Comparison of ENCODE assay signal across 28 cellular contexts in genomic region chr20:35004749-35005462, GRCh38. TPM values are rescaled to one million over a fixed set of nuclear protein-coding genes. Genes with fewer than 3 reads are reported as not detected.
DNase-seq lines count a peak whose midpoint lies in the region; ATAC-seq, FAIRE-seq and TF ChIP-seq lines count a peak whose summit lies in the region.
"Had no signal": no experiment of that assay in that cellular context is flagged by ENCODE, and none has a peak within 500 bp of the region (broad histone marks: within the 10 kb centered on the region; RNA-seq: fewer than 3 reads in every experiment).

No MANE protein-coding gene starts in this region.

- POLR2A ChIA-PET in RWPE1 (lab: Yijun Ruan, JAX; ENCODE audit: low non-redundant PET) = no interaction called here

- CTCF ChIA-PET in RWPE1 (lab: Yijun Ruan, JAX) = interaction anchor here (0.5 to 0.7 kb wide), 3 partner anchors 38 to 328 kb away, joined by 3 to 6 read pairs (median 3); partner anchors contain the start of gene PIGU

- intact Hi-C loops in left ventricle myocardium inferior (cut with micrococcal nuclease) = no loop called here
- intact Hi-C loops in psoas muscle (cut with DNase I) = no loop called here

- no peak for TF ChIP-seq CTCF in RWPE1 (conservative IDR thresholded peaks at IDR 0.05; ENCODE audit: low read depth)
- TF ChIP-seq CTCF in left ventricle myocardium inferior (IDR thresholded peaks at IDR 0.05; ENCODE audit: borderline replicate concordance) = no peak
- no peak for TF ChIP-seq CTCF in psoas muscle (IDR thresholded peaks at IDR 0.05)

- ATAC-seq in psoas muscle (no peak), HG03159 (IDR thresholded peaks at IDR 0.05; ENCODE audit: unreplicated experiment) (no peak), GM21528 (IDR thresholded peaks at IDR 0.05; ENCODE audit: low FRiP score, unreplicated experiment) (no peak)
- ATAC-seq: activated T-cell treated with anti-CD3 and anti-CD28 coated beads, Interleukin-2, amount 50 U/mL, for 72 hours; esophagus mucosa; T-helper 17 cell had no signal

- no peak for FAIRE-seq in GM12891 (lab: Jason Lieb, UNC)
- FAIRE-seq: GM19239 had no signal

- H3K27me3 ChIP-seq in left ventricle myocardium inferior (ENCODE audit: low read depth) (no peaks in the 10 kb centered on the region), psoas muscle (ENCODE audit: insufficient read depth in 3 of 3, low read length in 2 of 3) (no peaks in the 10 kb centered on the region), HAP-1 (ENCODE audit: low read depth) (no peaks in the 10 kb centered on the region)
- H3K27me3 ChIP-seq: ascending aorta, BLaER1, cardiac muscle cell had no signal

- 89 to 93% (median 89%) methylated on average over 20 of the region's 20 CpGs for WGBS in psoas muscle, 3 donors

- no peak for TF ChIP-seq POLR2A in GM12891 (IDR thresholded peaks at IDR 0.05; ENCODE audit: low read depth, low read length)

- H3K27ac ChIP-seq in RWPE1 = peak overlapping the region; percentile 3
- peak overlapping the region; percentile 9 for H3K27ac ChIP-seq in left ventricle myocardium inferior (replicated peaks)
- no peak overlapping the region for H3K27ac ChIP-seq in psoas muscle
- H3K27ac ChIP-seq: ascending aorta, BLaER1, SK-N-MC had no signal

- H3K36me3 ChIP-seq in left ventricle myocardium inferior = peaks cover 100% of the 10 kb centered on the region
- peaks cover 3 to 100% of the 10 kb centered on the region in 2 donors for H3K36me3 ChIP-seq in psoas muscle (ENCODE audit: insufficient read depth in 1 of 2, low read depth in 1 of 2)
- peaks cover 97% of the 10 kb centered on the region for H3K36me3 ChIP-seq in HAP-1 (replicated peaks)

- no peaks in the 10 kb centered on the region for H3K9me3 ChIP-seq in left ventricle myocardium inferior (replicated peaks)
- no peaks in the 10 kb centered on the region for H3K9me3 ChIP-seq in psoas muscle
- H3K9me3 ChIP-seq in HAP-1 = no peaks in the 10 kb centered on the region
- H3K9me3 ChIP-seq: ascending aorta, BLaER1 had no signal

- H3K4me3 ChIP-seq in left ventricle myocardium inferior = no peak overlapping the region
- no peak overlapping the region for H3K4me3 ChIP-seq in psoas muscle
- H3K4me3 ChIP-seq in HAP-1 = no peak overlapping the region
- H3K4me3 ChIP-seq: ascending aorta, BLaER1, cardiac muscle cell, SK-N-MC had no signal

- in situ Hi-C loops in HAP-1 (cut with MboI; ENCODE audit: low sequenced_read_pairs) = no loop called here

- DNase-seq in GM12891 (ENCODE audit: insufficient read length, low spot score) = peak; percentile 10
- no peak for DNase-seq in RWPE1 (ENCODE audit: low spot score)
- no peak for DNase-seq in left ventricle myocardium inferior
- DNase-seq in psoas muscle = peak; percentile 8 to 35
- DNase-seq in superior temporal gyrus (ENCODE audit: extremely low spot score) = no peak
- no peak for DNase-seq in HAP-1 (ENCODE audit: low spot score in 2 of 2)
- DNase-seq: activated CD4-positive, alpha-beta T cell treated with anti-CD3 and anti-CD28 coated beads, Interleukin-2, amount 10 ng/mL, durations not matched to agents 7 days and 5 days; activated naive CD4-positive, alpha-beta T cell treated with anti-CD3 and anti-CD28 coated beads, Interleukin-2, amount 50 U/mL, for 16 hours; activated T-cell treated with anti-CD3 and anti-CD28 coated beads, Interleukin-2, amount 50 U/mL, for 72 hours; foreskin fibroblast; HFFc6; Kasumi-1; mesendoderm; MV-4-11; NCI-H146; NCI-H446 treated with DMSO at 0.1 percent for 48 hours; NCI-H82; stimulated activated CD4-positive, alpha-beta T cell treated with anti-CD3 and anti-CD28 coated beads, Interleukin-4, amount 100 ng/mL, for 1 hour; T-helper 17 cell had no signal

- H3K4me1 ChIP-seq in left ventricle myocardium inferior (peaks cover 36% of the 10 kb centered on the region), psoas muscle (peaks cover 17% of the 10 kb centered on the region), HAP-1 (no peaks in the 10 kb centered on the region)
- H3K4me1 ChIP-seq: BLaER1 had no signal

TF ChIP-seq in GM12891, 5 proteins besides CTCF, POLR2A, EP300 and RAD21:
- no peak for TF ChIP-seq POU2F2 (IDR thresholded peaks at IDR 0.05; ENCODE audit: low read depth, low read length)
- TF ChIP-seq TAF1 (IDR thresholded peaks at IDR 0.05; ENCODE audit: low read depth, low read length) = no peak
- TF ChIP-seq SPI1 (IDR thresholded peaks at IDR 0.05; ENCODE audit: low read depth, low read length) = no peak
- no peak for TF ChIP-seq POLR2AphosphoS5 (IDR thresholded peaks at IDR 0.05; ENCODE audit: low read depth, low read length)
- no peak for TF ChIP-seq PAX5 (IDR thresholded peaks at IDR 0.05; ENCODE audit: insufficient read depth, low read length, severe bottlenecking)

RNA-seq across cellular contexts. Expression of gene MYH7B, which starts 49.2 kb away (rescaled TPM):
- polyA plus RNA-seq in GM12891 (2012; ENCODE audit: low read depth, missing spikeins) = 0.65 TPM
- total RNA-seq in left ventricle myocardium inferior (253 TPM), psoas muscle (100 to 1,000 TPM in 1 of 4 donors, 10 to 100 TPM in 3; 10.6 to 101 (median 22.1) TPM)
- 10 to 100 TPM in 1 of 3 donors, 1 to 10 TPM in 2; 5.7 to 15.0 (median 6.4) TPM for polyA plus RNA-seq in psoas muscle
- total RNA-seq: esophagus mucosa, RPMI7951 had no signal

RNA-seq across cellular contexts. Expression of gene GSS, which starts 49.3 kb away (rescaled TPM):
- 36.1 TPM for polyA plus RNA-seq in GM12891 (2012; ENCODE audit: low read depth, missing spikeins)
- total RNA-seq in left ventricle myocardium inferior = 17.2 TPM
- 10 to 100 TPM; 21.5 to 36.6 (median 26.6) TPM for total RNA-seq in psoas muscle
- 10 to 100 TPM; 14.5 to 26.9 (median 24.5) TPM for polyA plus RNA-seq in psoas muscle

Comparison
In these comparisons a context has a peak if more than half of its experiments do, and no peak if none do; other contexts are left out.
1. DNase-seq: peak in GM12891 (single experiment) and psoas muscle (2 of 2); none in RWPE1 (single experiment), left ventricle myocardium inferior (single experiment), superior temporal gyrus (single experiment) and HAP-1 (0 of 2).